ENCODE assay signal across 18 cellular contexts in genomic region chr15:28847247-28847646, GRCh38. TPM values are rescaled to one million over a fixed set of nuclear protein-coding genes. Genes with fewer than 3 reads are reported as not detected.
DNase-seq lines count a peak whose midpoint lies in the region; ATAC-seq and TF ChIP-seq lines count a peak whose summit lies in the region.
"Not testable (repeated sequence)": the region's sequence is repeated elsewhere in the genome, so short reads cannot be mapped to it uniquely, and the experiment has no call there.
"Had no signal": no experiment of that assay in that cellular context is flagged by ENCODE, and none has a peak within 500 bp of the region (broad histone marks: within the 10 kb centered on the region; RNA-seq: fewer than 3 reads in every experiment).

No MANE protein-coding gene starts in this region.

- not testable (repeated sequence) for H3K36me3 Mint-ChIP-seq in activated B cell treated with CpG ODN at 0.5 μM for 24 hours (ENCODE audit: low read depth); activated T-helper 1 cell treated with anti-CD3 and anti-CD28 coated beads, Interleukin-12 subunit alpha, Interleukin-12 subunit beta, Interleukin-2, Interleukin-4 antibody, amounts not matched to agents 30 ng/mL and 10 ng/mL and 1 ng/mL, durations not matched to agents 14 hours and 24 hours and 36 hours (ENCODE audit: low read depth); naive thymus-derived CD4-positive, alpha-beta T cell

- H3K4me1 Mint-ChIP-seq in activated B cell treated with CpG ODN at 0.5 μM for 24 hours; activated T-helper 1 cell treated with anti-CD3 and anti-CD28 coated beads, Interleukin-12 subunit alpha, Interleukin-12 subunit beta, Interleukin-2, Interleukin-4 antibody, amounts not matched to agents 30 ng/mL and 10 ng/mL and 1 ng/mL, durations not matched to agents 14 hours and 24 hours and 36 hours (ENCODE audit: low read depth): not testable (repeated sequence)
- peaks cover 4 to 15% (median 8%) of the 10 kb centered on the region in 7 donors for H3K4me1 Mint-ChIP-seq in naive thymus-derived CD4-positive, alpha-beta T cell

- H3K36me3 ChIP-seq in naive thymus-derived CD4-positive, alpha-beta T cell (ENCODE audit: control insufficient read depth in 2 of 3, insufficient read depth in 3 of 3, low read length in 3 of 3), result not testable (repeated sequence)

- H3K27ac ChIP-seq in naive thymus-derived CD4-positive, alpha-beta T cell (ENCODE audit: low read depth, low read length), result not testable (repeated sequence)

- H3K4me3 Mint-ChIP-seq in activated B cell treated with CpG ODN at 0.5 μM for 24 hours; activated T-helper 1 cell treated with anti-CD3 and anti-CD28 coated beads, Interleukin-12 subunit alpha, Interleukin-12 subunit beta, Interleukin-2, Interleukin-4 antibody, amounts not matched to agents 30 ng/mL and 10 ng/mL and 1 ng/mL, durations not matched to agents 14 hours and 24 hours and 36 hours; naive thymus-derived CD4-positive, alpha-beta T cell: not testable (repeated sequence)

- not testable (repeated sequence) for H3K27me3 ChIP-seq in naive thymus-derived CD4-positive, alpha-beta T cell (ENCODE audit: control insufficient read depth in 2 of 2, insufficient read depth in 2 of 2, low read length in 2 of 2)

- ATAC-seq in GM18907 (IDR thresholded peaks at IDR 0.05; ENCODE audit: unreplicated experiment), result peak; percentile 98
- peak; percentile 98 for ATAC-seq in HG02678 (IDR thresholded peaks at IDR 0.05; ENCODE audit: unreplicated experiment)
- peak; percentile 96 for ATAC-seq in HG03378 (IDR thresholded peaks at IDR 0.05; ENCODE audit: unreplicated experiment)
- peak; percentile 83 for ATAC-seq in activated B cell treated with CpG ODN at 0.5 μM for 24 hours (ENCODE audit: low read depth)
- ATAC-seq in naive thymus-derived CD4-positive, alpha-beta T cell, result peak; percentile 61

- peak; percentile 51 for DNase-seq in MV-4-11 (lab: John Stamatoyannopoulos, UW)
- not testable (repeated sequence) for DNase-seq in activated B cell treated with CpG ODN at 0.5 μM for 24 hours
- peak; percentile 40 for DNase-seq in activated T-helper 1 cell treated with anti-CD3 and anti-CD28 coated beads, Interleukin-12 subunit alpha, Interleukin-12 subunit beta, Interleukin-2, Interleukin-4 antibody, amounts not matched to agents 30 ng/mL and 10 ng/mL and 1 ng/mL, durations not matched to agents 14 hours and 24 hours and 36 hours (ENCODE audit: low spot score)
- peak in 3 of 9 donors; percentile 10 to 29 (median 15) for DNase-seq in naive thymus-derived CD4-positive, alpha-beta T cell

- POLR2A ChIA-PET in activated B cell treated with CpG ODN at 0.5 μM for 24 hours (lab: Charles Lee); naive thymus-derived CD4-positive, alpha-beta T cell (lab: Charles Lee): not testable (repeated sequence)

- TF ChIP-seq CTCF in activated B cell treated with CpG ODN at 0.5 μM for 24 hours (IDR thresholded peaks at IDR 0.05), result not testable (repeated sequence)

- H3K4me1 ChIP-seq in naive thymus-derived CD4-positive, alpha-beta T cell (ENCODE audit: control insufficient read depth in 2 of 2, insufficient read depth in 2 of 2, low read length in 2 of 2), result not testable (repeated sequence)

- H3K27me3 Mint-ChIP-seq in activated B cell treated with CpG ODN at 0.5 μM for 24 hours; activated T-helper 1 cell treated with anti-CD3 and anti-CD28 coated beads, Interleukin-12 subunit alpha, Interleukin-12 subunit beta, Interleukin-2, Interleukin-4 antibody, amounts not matched to agents 30 ng/mL and 10 ng/mL and 1 ng/mL, durations not matched to agents 14 hours and 24 hours and 36 hours (ENCODE audit: insufficient read depth); naive thymus-derived CD4-positive, alpha-beta T cell: not testable (repeated sequence)

- not testable (repeated sequence) for H3K9me3 Mint-ChIP-seq in activated B cell treated with CpG ODN at 0.5 μM for 24 hours; activated T-helper 1 cell treated with anti-CD3 and anti-CD28 coated beads, Interleukin-12 subunit alpha, Interleukin-12 subunit beta, Interleukin-2, Interleukin-4 antibody, amounts not matched to agents 30 ng/mL and 10 ng/mL and 1 ng/mL, durations not matched to agents 14 hours and 24 hours and 36 hours; naive thymus-derived CD4-positive, alpha-beta T cell

- not testable (repeated sequence) for H3K27ac Mint-ChIP-seq in activated B cell treated with CpG ODN at 0.5 μM for 24 hours; activated T-helper 1 cell treated with anti-CD3 and anti-CD28 coated beads, Interleukin-12 subunit alpha, Interleukin-12 subunit beta, Interleukin-2, Interleukin-4 antibody, amounts not matched to agents 30 ng/mL and 10 ng/mL and 1 ng/mL, durations not matched to agents 14 hours and 24 hours and 36 hours
- H3K27ac Mint-ChIP-seq in naive thymus-derived CD4-positive, alpha-beta T cell, result peak overlapping the region in 7 of 9 donors; percentile 25 to 68 (median 53)

- not testable (repeated sequence) for H3K4me3 ChIP-seq in naive thymus-derived CD4-positive, alpha-beta T cell (ENCODE audit: low read length)

- CTCF ChIA-PET in activated B cell treated with CpG ODN at 0.5 μM for 24 hours (lab: Charles Lee); naive thymus-derived CD4-positive, alpha-beta T cell (lab: Charles Lee): not testable (repeated sequence)

- not testable (repeated sequence) for H3K9me3 ChIP-seq in naive thymus-derived CD4-positive, alpha-beta T cell (ENCODE audit: control insufficient read depth in 2 of 3, low read length in 3 of 3)

- intact Hi-C loops in activated B cell treated with CpG ODN at 0.5 μM for 24 hours (cut with micrococcal nuclease); activated T-helper 1 cell treated with anti-CD3 and anti-CD28 coated beads, Interleukin-12 subunit alpha, Interleukin-12 subunit beta, Interleukin-2, Interleukin-4 antibody, amounts not matched to agents 30 ng/mL and 10 ng/mL and 1 ng/mL, durations not matched to agents 14 hours and 24 hours and 36 hours (cut with micrococcal nuclease); naive thymus-derived CD4-positive, alpha-beta T cell (cut with micrococcal nuclease): not testable (repeated sequence)

RNA-seq across cellular contexts. Expression of gene GOLGA6L7, which starts 1.2 kb away (rescaled TPM):
- not detected in 2 replicates for total RNA-seq in activated B cell treated with CpG ODN at 0.5 μM for 24 hours
- total RNA-seq in activated T-helper 1 cell treated with anti-CD3 and anti-CD28 coated beads, Interleukin-12 subunit alpha, Interleukin-12 subunit beta, Interleukin-2, Interleukin-4 antibody, amounts not matched to agents 30 ng/mL and 10 ng/mL and 1 ng/mL, durations not matched to agents 14 hours and 24 hours and 36 hours, result not detected in 2 replicates
- total RNA-seq in naive thymus-derived CD4-positive, alpha-beta T cell, result not detected
- polyA plus RNA-seq in naive thymus-derived CD4-positive, alpha-beta T cell, result not detected
- total RNA-seq: astrocyte; CD4-positive, alpha-beta memory T cell; esophagus squamous epithelium; gastrocnemius medialis; hepatocyte; left colon; M059J; posterior vena cava; right lobe of liver; Right ventricle myocardium inferior; tibial nerve had no signal
- polyA plus RNA-seq: CD4-positive, alpha-beta memory T cell; hepatocyte had no signal

RNA-seq across cellular contexts. Expression of gene APBA2, which starts 38.5 kb away (rescaled TPM):
- not detected in 2 replicates for total RNA-seq in activated B cell treated with CpG ODN at 0.5 μM for 24 hours
- 0.80 and 0.86 TPM in 2 replicates for total RNA-seq in activated T-helper 1 cell treated with anti-CD3 and anti-CD28 coated beads, Interleukin-12 subunit alpha, Interleukin-12 subunit beta, Interleukin-2, Interleukin-4 antibody, amounts not matched to agents 30 ng/mL and 10 ng/mL and 1 ng/mL, durations not matched to agents 14 hours and 24 hours and 36 hours
- total RNA-seq in naive thymus-derived CD4-positive, alpha-beta T cell, result 100 to 1,000 TPM in 3 of 5 experiments, 10 to 100 TPM in 1, 1 to 10 TPM in 1; 7.7 to 139 (median 110) TPM
- polyA plus RNA-seq in naive thymus-derived CD4-positive, alpha-beta T cell, result 100 to 1,000 TPM in 1 of 2 donors, 10 to 100 TPM in 1; 59.7 to 113 TPM
